Comparison of ENCODE assay signal across 8 cellular contexts in genomic region chr7:93147358-93147757, GRCh38. TPM values are rescaled to one million over a fixed set of nuclear protein-coding genes. Genes with fewer than 3 reads are reported as not detected.
DNase-seq lines count a peak whose midpoint lies in the region; ATAC-seq and TF ChIP-seq lines count a peak whose summit lies in the region.

No MANE protein-coding gene starts in this region.

- H3K9me3 ChIP-seq in esophagus (ENCODE audit: control insufficient read depth in 2 of 2, insufficient read depth in 1 of 2, low read depth in 1 of 2, low read length in 1 of 2) (no peaks in the 10 kb centered on the region), parathyroid adenoma (ENCODE audit: control insufficient read depth, low read length) (no peaks in the 10 kb centered on the region)

- no peaks in the 10 kb centered on the region for H3K27me3 ChIP-seq in esophagus (ENCODE audit: control insufficient read depth in 1 of 2, insufficient read depth in 2 of 2, low read length in 2 of 2)
- no peaks in the 10 kb centered on the region for H3K27me3 ChIP-seq in parathyroid adenoma (ENCODE audit: control insufficient read depth, insufficient read depth, low read length)

- H3K9ac ChIP-seq in parathyroid adenoma: no peak overlapping the region

- H3K27ac ChIP-seq in esophagus (ENCODE audit: low read depth in 2 of 2, low read length in 1 of 2): peak overlapping the region in 1 of 2 donors; percentile 22
- H3K27ac ChIP-seq in parathyroid adenoma: no peak overlapping the region

- DNase-seq in GF-D8 (lab: John Stamatoyannopoulos, UW) (peak; percentile 31), Kasumi-1 (lab: John Stamatoyannopoulos, UW) (peak; percentile 42 to 59), SKM-1 (lab: John Stamatoyannopoulos, UW; ENCODE audit: unreplicated experiment) (no peak), NCI-H1694 treated with DMSO at 0.1 percent for 48 hours (lab: John Stamatoyannopoulos, UW) (no peak)
- DNase-seq in activated CD4-positive, alpha-beta T cell treated with anti-CD3 and anti-CD28 coated beads, Interleukin-2, amount 50 U/mL, for 4 hours: peak; percentile 11 to 31

- TF ChIP-seq CTCF in parathyroid adenoma (IDR thresholded peaks at IDR 0.05): no peak

- peak; percentile 85 for ATAC-seq in GM21529 (IDR thresholded peaks at IDR 0.05; ENCODE audit: unreplicated experiment)

- no peaks in the 10 kb centered on the region for H3K79me2 ChIP-seq in parathyroid adenoma

- H3K4me1 ChIP-seq in esophagus (ENCODE audit: control insufficient read depth in 2 of 2, insufficient read depth in 2 of 2, low read length in 1 of 2) (no peaks in the 10 kb centered on the region), parathyroid adenoma (no peaks in the 10 kb centered on the region)

- H3K4me3 ChIP-seq in esophagus (ENCODE audit: low read depth in 1 of 2, low read length in 2 of 2) (peak overlapping the region; percentile 38 to 45), parathyroid adenoma (ENCODE audit: low read depth, low read length) (peak overlapping the region; percentile 52)

- peak overlapping the region; percentile 4 for H2AFZ ChIP-seq in parathyroid adenoma

- whole genome bisulfite sequencing in esophagus, 2 donors: 5 to 12% methylated on average over 3 of the region's 3 CpGs

- peak overlapping the region; percentile 36 for H3K4me2 ChIP-seq in parathyroid adenoma (ENCODE audit: low read length)

- peaks cover 6 to 11% of the 10 kb centered on the region in 2 donors for H3K36me3 ChIP-seq in esophagus (ENCODE audit: control insufficient read depth in 2 of 2, insufficient read depth in 2 of 2, low read length in 1 of 2)
- H3K36me3 ChIP-seq in parathyroid adenoma (ENCODE audit: control insufficient read depth, insufficient read depth, low read length): no peaks in the 10 kb centered on the region

RNA-seq across cellular contexts. Expression of gene SAMD9L, which starts 0.8 kb away (rescaled TPM):
- polyA plus RNA-seq in esophagus: 1 to 10 TPM; 2.5 to 4.0 TPM

RNA-seq across cellular contexts. Expression of gene SAMD9, which starts 29.6 kb away (rescaled TPM):
- 10 to 100 TPM; 22.1 to 25.2 TPM for polyA plus RNA-seq in esophagus

Comparison
In these comparisons a context has a peak if more than half of its experiments do, and no peak if none do; other contexts are left out.
1. DNase-seq: peak in GF-D8 (single experiment), Kasumi-1 (2 of 2) and activated CD4-positive, alpha-beta T cell treated with anti-CD3 and anti-CD28 coated beads, Interleukin-2, amount 50 U/mL, for 4 hours (2 of 2); none in SKM-1 (single experiment) and NCI-H1694 treated with DMSO at 0.1 percent for 48 hours (single experiment).